14 cellular contexts compared by ENCODE assay signal in genomic region chr6:106119526-106119925, GRCh38. TPM values are rescaled to one million over a fixed set of nuclear protein-coding genes. Genes with fewer than 3 reads are reported as not detected.
DNase-seq lines count a peak whose midpoint lies in the region; ATAC-seq and TF ChIP-seq lines count a peak whose summit lies in the region.
"Had no signal": no experiment of that assay in that cellular context is flagged by ENCODE, and none has a peak within 500 bp of the region (broad histone marks: within the 10 kb centered on the region; RNA-seq: fewer than 3 reads in every experiment).

No MANE protein-coding gene starts in this region.

- no peaks in the 10 kb centered on the region for H3K9me3 Mint-ChIP-seq in effector memory CD8-positive, alpha-beta T cell
- peaks cover 11% of the 10 kb centered on the region for H3K9me3 Mint-ChIP-seq in mesothelial cell of epicardium
- H3K9me3 Mint-ChIP-seq: activated T-cell treated with anti-CD3 and anti-CD28 coated beads, Interleukin-2, amount 50 U/mL, for 4 hours; stimulated activated naive CD8-positive, alpha-beta T cell treated with anti-CD3 and anti-CD28 coated beads, Interleukin-15, amount 100 ng/mL, for 72 hours had no signal

- ATAC-seq in IMR-90 (ENCODE audit: low read depth) (no peak), HG03196 (IDR thresholded peaks at IDR 0.05; ENCODE audit: unreplicated experiment) (no peak)
- no peak for ATAC-seq in effector memory CD8-positive, alpha-beta T cell (replicated peaks)
- ATAC-seq: activated T-cell treated with anti-CD3 and anti-CD28 coated beads, Interleukin-2, amount 50 U/mL, for 4 hours; Right ventricle myocardium inferior; stimulated activated naive CD8-positive, alpha-beta T cell treated with anti-CD3 and anti-CD28 coated beads, Interleukin-15, amount 100 ng/mL, for 72 hours had no signal

- dilution Hi-C loops in IMR-90 (cut with HindIII; ENCODE audit: low sequenced_read_pairs, unreplicated experiment), result no loop called here

- 0 out of 2 replicates have a peak overlapping the region, but pooled peaks have one; percentile 35 for H2AK5ac ChIP-seq in IMR-90 (ENCODE audit: low read depth, low read length)

- no peak overlapping the region for H2AK9ac ChIP-seq in IMR-90 (replicated peaks; ENCODE audit: low read depth, low read length, poor library complexity)

- WGBS in IMR-90 (ENCODE audit: extremely low coverage in 2 of 2, insufficient read length in 1 of 2), 2 experiments, result no CpG with 5 or more reads among the region's 8 CpGs

- H3K27ac ChIP-seq in BLaER1 treated with 17β-estradiol and CSF1 and Interleukin-3, amounts not matched to agents 10 nM and 100 nM, result peak overlapping the region in 7 of 11 experiments; percentile 5 to 43 (median 26); a peak in 8 of 22 replicates
- no peak overlapping the region for H3K27ac ChIP-seq in IMR-90 (ENCODE audit: insufficient read depth, low read length)

- no peaks in the 10 kb centered on the region for H3K36me3 ChIP-seq in BLaER1 treated with 17β-estradiol and CSF1 and Interleukin-3, amounts not matched to agents 10 nM and 100 nM
- no peaks in the 10 kb centered on the region for H3K36me3 ChIP-seq in IMR-90 (ENCODE audit: control insufficient read depth, insufficient read depth, low read length)

- no peak for TF ChIP-seq CTCF in IMR-90 (conservative IDR thresholded peaks at IDR 0.05; ENCODE audit: low read depth, low read length)
- no peak for TF ChIP-seq CTCF in mesothelial cell of epicardium (IDR thresholded peaks at IDR 0.05; ENCODE audit: unreplicated experiment)

- H3K4me3 ChIP-seq in BLaER1 treated with 17β-estradiol and CSF1 and Interleukin-3, amounts not matched to agents 10 nM and 100 nM, result no peak overlapping the region
- no peak overlapping the region for H3K4me3 ChIP-seq in IMR-90 (ENCODE audit: insufficient read depth, low read depth, low read length)

- H4K20me1 ChIP-seq in BLaER1 treated with 17β-estradiol and CSF1 and Interleukin-3, amounts not matched to agents 10 nM and 100 nM, result no peaks in the 10 kb centered on the region
- no peaks in the 10 kb centered on the region for H4K20me1 ChIP-seq in IMR-90 (ENCODE audit: insufficient read depth, low read length)

- H3K9me3 ChIP-seq in BLaER1 treated with 17β-estradiol and CSF1 and Interleukin-3, amounts not matched to agents 10 nM and 100 nM (replicated peaks in 1 of 11), result no peaks in the 10 kb centered on the region; a peak in 1 of 22 replicates
- no peaks in the 10 kb centered on the region for H3K9me3 ChIP-seq in IMR-90 (ENCODE audit: control insufficient read depth, insufficient read depth, low read length)

- no peak overlapping the region for H4K5ac ChIP-seq in IMR-90 (ENCODE audit: low read depth, low read length)

- H2BK20ac ChIP-seq in IMR-90 (ENCODE audit: low read depth, low read length), result no peak overlapping the region

- H3K79me1 ChIP-seq in IMR-90 (ENCODE audit: low read depth in 1 of 2, low read length in 2 of 2), result no peaks in the 10 kb centered on the region

- POLR2A ChIA-PET in IMR-90 (lab: Charles Lee; ENCODE audit: unreplicated experiment), result no interaction called here

- no peak overlapping the region for H3K4ac ChIP-seq in IMR-90 (ENCODE audit: low read depth, low read length)

- no peak overlapping the region for H3K56ac ChIP-seq in IMR-90 (ENCODE audit: extremely low read depth, insufficient read depth, low read length)

- H3K9ac ChIP-seq in BLaER1 treated with 17β-estradiol and CSF1 and Interleukin-3, amounts not matched to agents 10 nM and 100 nM, result no peak overlapping the region
- H3K9ac ChIP-seq in IMR-90 (ENCODE audit: low read depth, low read length), result no peak overlapping the region

- DNase-seq in IMR-90 (no peak), mesothelial cell of epicardium (ENCODE audit: low spot score in 2 of 2, unreplicated experiment in 2 of 2) (no peak), NCI-H526 treated with DMSO at 0.1 percent for 48 hours (lab: John Stamatoyannopoulos, UW) (no peak), HuH-7.5 (ENCODE audit: low spot score) (no peak), SHP77 (lab: John Stamatoyannopoulos, UW) (no peak)
- DNase-seq in effector memory CD8-positive, alpha-beta T cell, result no peak
- DNase-seq: activated T-cell treated with anti-CD3 and anti-CD28 coated beads, Interleukin-2, amount 50 U/mL, for 4 hours; Karpas-422; NCI-H1436; posterior cingulate gyrus; stimulated activated naive CD8-positive, alpha-beta T cell treated with anti-CD3 and anti-CD28 coated beads, Interleukin-15, amount 100 ng/mL, for 72 hours had no signal

- 0 out of 2 replicates have a peak overlapping the region, but pooled peaks have one; percentile 9 for H3K14ac ChIP-seq in IMR-90 (replicated peaks; ENCODE audit: low read depth, low read length)

- no peak for TF ChIP-seq RAD21 in IMR-90 (IDR thresholded peaks at IDR 0.05; ENCODE audit: low read length)

- peak overlapping the region; percentile 26 to 69 (median 45) for H3K4me2 ChIP-seq in BLaER1 treated with 17β-estradiol and CSF1 and Interleukin-3, amounts not matched to agents 10 nM and 100 nM
- no peak overlapping the region for H3K4me2 ChIP-seq in IMR-90 (ENCODE audit: low read depth, low read length)

- peak overlapping the region; percentile 28 to 29 for H3K27ac Mint-ChIP-seq in effector memory CD8-positive, alpha-beta T cell
- H3K27ac Mint-ChIP-seq in mesothelial cell of epicardium, result peak overlapping the region; percentile 28

- in situ Hi-C loops in IMR-90 (cut with MboI; ENCODE audit: low sequenced_read_pairs), result no loop called here

- intact Hi-C loops in IMR-90 (cut with micrococcal nuclease), result no loop called here

- H4K8ac ChIP-seq in IMR-90 (ENCODE audit: low read depth in 2 of 2, low read length in 2 of 2), result no peak overlapping the region

- H3K4me1 ChIP-seq in BLaER1 treated with 17β-estradiol and CSF1 and Interleukin-3, amounts not matched to agents 10 nM and 100 nM, result peaks cover 72 to 89% (median 82%) of the 10 kb centered on the region in 10 experiments
- H3K4me1 ChIP-seq in IMR-90 (ENCODE audit: control insufficient read depth, insufficient read depth, low read length), result no peaks in the 10 kb centered on the region

- no peak overlapping the region; the same call in 1 of the 2 replicates for H3K23ac ChIP-seq in IMR-90 (ENCODE audit: low read depth, low read length)

- H3K4me3 Mint-ChIP-seq in effector memory CD8-positive, alpha-beta T cell, result no peak overlapping the region
- H3K4me3 Mint-ChIP-seq in mesothelial cell of epicardium, result no peak overlapping the region
- H3K4me3 Mint-ChIP-seq: activated T-cell treated with anti-CD3 and anti-CD28 coated beads, Interleukin-2, amount 50 U/mL, for 4 hours; stimulated activated naive CD8-positive, alpha-beta T cell treated with anti-CD3 and anti-CD28 coated beads, Interleukin-15, amount 100 ng/mL, for 72 hours had no signal

- no peak overlapping the region for H2BK120ac ChIP-seq in IMR-90 (ENCODE audit: low read depth, low read length)

- H3K9me1 ChIP-seq in IMR-90 (ENCODE audit: insufficient read depth, low read length), result no peaks in the 10 kb centered on the region

- H3K4me1 Mint-ChIP-seq in effector memory CD8-positive, alpha-beta T cell (ENCODE audit: low read depth in 2 of 2), result peaks cover 36 to 48% of the 10 kb centered on the region in 2 donors
- peaks cover 10% of the 10 kb centered on the region for H3K4me1 Mint-ChIP-seq in mesothelial cell of epicardium

- no peak overlapping the region for H2BK15ac ChIP-seq in IMR-90 (ENCODE audit: low read depth, low read length)

- no peak for TF ChIP-seq POLR2A in IMR-90 (IDR thresholded peaks at IDR 0.05; ENCODE audit: low read depth, low read length)

- no peak overlapping the region for H2BK5ac ChIP-seq in IMR-90 (ENCODE audit: low read depth, low read length, poor library complexity, severe bottlenecking)

- no TSS peak for BruUV-seq in IMR-90 (replicated peaks; lab: Mats Ljungman, UMichigan)

- H4K91ac ChIP-seq in IMR-90 (ENCODE audit: insufficient read depth, low read depth, low read length), result no peak overlapping the region

- H2AFZ ChIP-seq in IMR-90 (replicated peaks; ENCODE audit: low read length, poor library complexity), result peak overlapping the region; percentile 37

- no peaks in the 10 kb centered on the region for H3K27me3 Mint-ChIP-seq in effector memory CD8-positive, alpha-beta T cell
- peaks cover 5% of the 10 kb centered on the region for H3K27me3 Mint-ChIP-seq in mesothelial cell of epicardium (ENCODE audit: low read depth)

- CTCF ChIA-PET in IMR-90 (lab: Yijun Ruan, JAX), result no interaction called here

- H3K36me3 Mint-ChIP-seq in effector memory CD8-positive, alpha-beta T cell (ENCODE audit: insufficient read depth), result peaks cover 8% of the 10 kb centered on the region
- no peaks in the 10 kb centered on the region for H3K36me3 Mint-ChIP-seq in mesothelial cell of epicardium

- no peaks in the 10 kb centered on the region for H3K27me3 ChIP-seq in BLaER1 treated with 17β-estradiol and CSF1 and Interleukin-3, amounts not matched to agents 10 nM and 100 nM
- H3K27me3 ChIP-seq in IMR-90 (ENCODE audit: control insufficient read depth, insufficient read depth, low read length), result no peaks in the 10 kb centered on the region

- no peak overlapping the region for H3K18ac ChIP-seq in IMR-90 (ENCODE audit: low read depth, low read length)

TF ChIP-seq in IMR-90, 13 proteins besides CTCF, POLR2A, EP300 and RAD21 (continues in another document):
- no peak for TF ChIP-seq RFX5 (IDR thresholded peaks at IDR 0.05; ENCODE audit: low read depth, low read length)
- TF ChIP-seq ELK1 (IDR thresholded peaks at IDR 0.05; ENCODE audit: borderline replicate concordance, low read depth, low read length), result no peak
- TF ChIP-seq MAZ (IDR thresholded peaks at IDR 0.05; ENCODE audit: borderline replicate concordance, low read depth, low read length), result no peak
- no peak for TF ChIP-seq MXI1 (IDR thresholded peaks at IDR 0.05; ENCODE audit: borderline replicate concordance, low read depth, low read length)
- TF ChIP-seq SMC3 (IDR thresholded peaks at IDR 0.05; ENCODE audit: low read depth, low read length), result no peak

RNA-seq across cellular contexts. Expression of gene PRDM1, which starts 33.4 kb away (rescaled TPM):
- total RNA-seq in IMR-90 (2012; rRNA removed) (2.3 and 6.9 TPM in 2 replicates), mesothelial cell of epicardium (1.5 to 2.3 TPM (median 1.9 TPM) in 3 replicates)
- 3.0 and 3.9 TPM in 2 replicates for polyA plus RNA-seq in IMR-90 (2012; rRNA removed)
- polyA plus RNA-seq in IMR-90 (2012; cell fraction: cytosol; rRNA removed), result 2.5 and 2.9 TPM in 2 replicates
- 11.9 and 13.5 TPM in 2 replicates for polyA plus RNA-seq in IMR-90 (2012; cell fraction: nucleus; rRNA removed; ENCODE audit: low replicate concordance)
